In genomic region chr4:47510506-47511143, GRCh38 we compare ENCODE assay signal across 8 cellular contexts. TPM values are rescaled to one million over a fixed set of nuclear protein-coding genes. Genes with fewer than 3 reads are reported as not detected.
DNase-seq lines count a peak whose midpoint lies in the region; ATAC-seq, FAIRE-seq and TF ChIP-seq lines count a peak whose summit lies in the region.

No MANE protein-coding gene starts in this region.

- H3K9me3 Mint-ChIP-seq in dendritic cell treated with granulocyte-macrophage colony-stimulating factor and Interleukin-4, amounts not matched to agents 40 ng/mL and 50 ng/mL, for 4 days = no peaks in the 10 kb centered on the region
- H3K9me3 Mint-ChIP-seq in stimulated activated naive B cell treated with anti-CD40 and anti-IgM and Interleukin-4, amounts not matched to agents 10 μg/mL and 1 μg/mL and 100 μg/mL, for 72 hours = peaks cover 0 to 2% of the 10 kb centered on the region in 2 donors

- peak overlapping the region; percentile 7 for H3K4me3 Mint-ChIP-seq in dendritic cell treated with granulocyte-macrophage colony-stimulating factor and Interleukin-4, amounts not matched to agents 40 ng/mL and 50 ng/mL, for 4 days
- peak overlapping the region in 1 of 2 donors; percentile 55 for H3K4me3 Mint-ChIP-seq in stimulated activated naive B cell treated with anti-CD40 and anti-IgM and Interleukin-4, amounts not matched to agents 10 μg/mL and 1 μg/mL and 100 μg/mL, for 72 hours

- DNase-seq in D721Med (ENCODE audit: insufficient read length, low spot score) = no peak
- DNase-seq in HL-60 (ENCODE audit: low read depth in 1 of 2, low spot score in 1 of 2) = no peak
- DNase-seq in stimulated activated naive B cell treated with anti-CD40 and anti-IgM and Interleukin-4, amounts not matched to agents 10 μg/mL and 1 μg/mL and 100 μg/mL, for 72 hours = no peak
- no peak for DNase-seq in G401 (ENCODE audit: low spot score)
- DNase-seq in NCI-H526 treated with DMSO at 0.1 percent for 48 hours (lab: John Stamatoyannopoulos, UW) = no peak
- no peak for DNase-seq in effector memory CD4-positive, alpha-beta T cell

- no peaks in the 10 kb centered on the region for H3K27me3 ChIP-seq in HL-60 (ENCODE audit: insufficient read depth, poor library complexity, severe bottlenecking)
- no peaks in the 10 kb centered on the region for H3K27me3 ChIP-seq in effector memory CD4-positive, alpha-beta T cell (replicated peaks; ENCODE audit: control insufficient read depth, insufficient read depth, low read length, poor library complexity, severe bottlenecking)

- in situ Hi-C loops in G401 (cut with HindIII; ENCODE audit: low sequenced_read_pairs) = no loop called here

- no peaks in the 10 kb centered on the region for H3K27me3 Mint-ChIP-seq in dendritic cell treated with granulocyte-macrophage colony-stimulating factor and Interleukin-4, amounts not matched to agents 40 ng/mL and 50 ng/mL, for 4 days
- H3K27me3 Mint-ChIP-seq in stimulated activated naive B cell treated with anti-CD40 and anti-IgM and Interleukin-4, amounts not matched to agents 10 μg/mL and 1 μg/mL and 100 μg/mL, for 72 hours = no peaks in the 10 kb centered on the region

- peaks cover 34% of the 10 kb centered on the region for H3K36me3 Mint-ChIP-seq in dendritic cell treated with granulocyte-macrophage colony-stimulating factor and Interleukin-4, amounts not matched to agents 40 ng/mL and 50 ng/mL, for 4 days (ENCODE audit: low read depth)
- peaks cover 14 to 28% of the 10 kb centered on the region in 2 donors for H3K36me3 Mint-ChIP-seq in stimulated activated naive B cell treated with anti-CD40 and anti-IgM and Interleukin-4, amounts not matched to agents 10 μg/mL and 1 μg/mL and 100 μg/mL, for 72 hours

- no peaks in the 10 kb centered on the region for H3K4me1 ChIP-seq in effector memory CD4-positive, alpha-beta T cell (ENCODE audit: control insufficient read depth, insufficient read depth, low read length, poor library complexity, severe bottlenecking)

- intact Hi-C loops in dendritic cell treated with granulocyte-macrophage colony-stimulating factor and Interleukin-4, amounts not matched to agents 40 ng/mL and 50 ng/mL, for 4 days (cut with micrococcal nuclease) = loop anchor here (1.0 to 10.0 kb wide), 2 partner anchors 25 to 54 kb away; partner anchors contain the start of gene ATP10D

- peak; percentile 72 for FAIRE-seq in D721Med (lab: Jason Lieb, UNC)

- H3K27ac Mint-ChIP-seq in dendritic cell treated with granulocyte-macrophage colony-stimulating factor and Interleukin-4, amounts not matched to agents 40 ng/mL and 50 ng/mL, for 4 days = peak overlapping the region; percentile 89
- peak overlapping the region; percentile 63 for H3K27ac Mint-ChIP-seq in stimulated activated naive B cell treated with anti-CD40 and anti-IgM and Interleukin-4, amounts not matched to agents 10 μg/mL and 1 μg/mL and 100 μg/mL, for 72 hours

- peaks cover 54% of the 10 kb centered on the region for H3K4me1 Mint-ChIP-seq in dendritic cell treated with granulocyte-macrophage colony-stimulating factor and Interleukin-4, amounts not matched to agents 40 ng/mL and 50 ng/mL, for 4 days (ENCODE audit: low read depth)
- peaks cover 40 to 72% of the 10 kb centered on the region in 2 donors for H3K4me1 Mint-ChIP-seq in stimulated activated naive B cell treated with anti-CD40 and anti-IgM and Interleukin-4, amounts not matched to agents 10 μg/mL and 1 μg/mL and 100 μg/mL, for 72 hours

- H3K9me3 ChIP-seq in effector memory CD4-positive, alpha-beta T cell (ENCODE audit: control insufficient read depth, low read length) = no peaks in the 10 kb centered on the region

- no peaks in the 10 kb centered on the region for H3K36me3 ChIP-seq in effector memory CD4-positive, alpha-beta T cell (ENCODE audit: control insufficient read depth, insufficient read depth, low read length)

- H3K4me3 ChIP-seq in HL-60 (replicated peaks; ENCODE audit: insufficient read depth, low read length) = no peak overlapping the region
- no peak overlapping the region for H3K4me3 ChIP-seq in effector memory CD4-positive, alpha-beta T cell (ENCODE audit: insufficient read depth, low read depth, low read length, poor library complexity, severe bottlenecking)

- H3K27ac ChIP-seq in HL-60 (replicated peaks) = peak overlapping the region; percentile 36
- no peak overlapping the region for H3K27ac ChIP-seq in effector memory CD4-positive, alpha-beta T cell (ENCODE audit: insufficient read depth, low read length, poor library complexity, severe bottlenecking)

- peak; percentile 99 for ATAC-seq in GM21447 (IDR thresholded peaks at IDR 0.05; ENCODE audit: unreplicated experiment)
- peak; percentile 99 for ATAC-seq in stimulated activated naive B cell treated with anti-CD40 and anti-IgM and Interleukin-4, amounts not matched to agents 10 μg/mL and 1 μg/mL and 100 μg/mL, for 72 hours (replicated peaks)

- TF ChIP-seq CTCF in D721Med (IDR thresholded peaks at IDR 0.05; ENCODE audit: insufficient read depth, missing control alignments) (no peak), HL-60 (IDR thresholded peaks at IDR 0.05; ENCODE audit: insufficient read depth, low read length) (peak; percentile 4)

RNA-seq across cellular contexts. Expression of gene ATP10D, which starts 25.6 kb away (rescaled TPM):
- total RNA-seq in G401 (2014; rRNA removed; shearing (Covaris generic)) = 0.43 and 0.54 TPM in 2 replicates

RNA-seq across cellular contexts. Expression of gene COMMD8, which starts 47.1 kb away (rescaled TPM):
- 41.1 and 43.4 TPM in 2 replicates for total RNA-seq in G401 (2014; rRNA removed; shearing (Covaris generic))
